14 cellular contexts compared by ENCODE assay signal in the genomic region with DNA sequence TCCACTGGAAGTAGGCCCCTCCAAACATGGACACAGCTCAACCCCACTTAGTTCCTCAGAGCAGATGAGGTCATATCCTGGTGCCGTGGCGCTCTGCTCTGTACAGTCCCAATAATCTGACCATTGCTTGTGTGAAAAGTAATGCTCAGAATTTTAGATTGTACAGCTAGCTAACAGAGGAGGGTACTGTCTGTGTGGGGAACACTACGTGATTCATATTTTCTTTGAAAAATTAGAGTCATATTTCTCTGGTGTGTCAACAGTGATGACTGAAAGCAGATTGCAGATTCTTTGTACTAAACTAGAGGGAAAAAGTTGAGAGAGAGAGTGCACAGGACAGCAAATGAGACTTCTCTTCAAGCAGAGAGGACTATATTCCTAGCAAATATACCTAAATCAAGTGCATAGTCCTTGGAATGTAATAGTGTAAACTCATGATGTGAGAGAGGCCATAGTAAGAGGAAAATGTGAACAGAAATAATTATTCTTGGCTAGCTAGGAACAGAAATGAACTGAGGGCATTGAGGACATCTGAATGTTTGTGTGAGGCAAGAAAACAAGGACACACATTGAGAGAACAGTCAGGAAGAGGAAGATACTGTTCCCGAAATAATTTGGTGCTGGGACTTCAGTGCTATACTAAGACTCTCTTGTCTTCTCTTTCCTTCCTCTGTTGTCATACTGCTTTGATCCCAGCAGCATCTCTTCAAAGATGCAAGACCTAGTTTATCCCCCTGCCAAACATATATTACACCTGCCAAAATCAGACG.
A peak's percentile ranks its signal among the peaks of the same experiment; 100 is the strongest.
DNase-seq lines count a peak whose midpoint lies in the region; ATAC-seq, FAIRE-seq and TF ChIP-seq lines count a peak whose summit lies in the region.
"Had no signal": no experiment of that assay in that cellular context is flagged by ENCODE, and none has a peak within 500 bp of the region (broad histone marks: within the 10 kb centered on the region; RNA-seq: fewer than 3 reads in every experiment).

No MANE protein-coding gene starts in this region.

- H3K4me3 ChIP-seq in bronchial epithelial cell (ENCODE audit: low read depth, low read length), result no peak overlapping the region
- H3K4me3 ChIP-seq in tibial nerve, result no peak overlapping the region
- H3K4me3 ChIP-seq: thyroid gland had no signal

- no peaks in the 10 kb centered on the region for H3K36me3 ChIP-seq in bronchial epithelial cell (ENCODE audit: control insufficient read depth, insufficient read depth, low read length)
- no peaks in the 10 kb centered on the region for H3K36me3 ChIP-seq in tibial nerve
- H3K36me3 ChIP-seq: thyroid gland had no signal

- H3K4me1 ChIP-seq in tibial nerve, result peaks cover 0 to 42% (median 0%) of the 10 kb centered on the region in 4 donors
- H3K4me1 ChIP-seq: thyroid gland had no signal

- intact Hi-C loops in left ventricle myocardium superior (cut with micrococcal nuclease), result no loop called here

- H3K9me3 ChIP-seq in tibial nerve, result no peaks in the 10 kb centered on the region
- H3K9me3 ChIP-seq: thyroid gland had no signal

- peak overlapping the region; percentile 41 to 95 (median 65) for H3K27ac ChIP-seq in tibial nerve
- H3K27ac ChIP-seq: 22Rv1, thyroid gland had no signal

- DNase-seq in DMS53 (lab: John Stamatoyannopoulos, UW) (peak; percentile 6), DMS53 treated with DMSO at 0.1 percent for 48 hours (lab: John Stamatoyannopoulos, UW; ENCODE audit: unreplicated experiment) (no peak), bronchial epithelial cell (ENCODE audit: low read depth) (peak; percentile 89), left ventricle myocardium superior (peak; percentile 45), tibial nerve (ENCODE audit: low spot score in 2 of 2) (no peak)
- DNase-seq: activated naive CD4-positive, alpha-beta T cell treated with anti-CD3 and anti-CD28 coated beads, Interleukin-2, amount 10 ng/mL, durations not matched to agents 7 days and 5 days; DMS79; NCI-H2171; thyroid gland had no signal

- ATAC-seq in left ventricle myocardium superior (peak; percentile 86), GM19452 (IDR thresholded peaks at IDR 0.05; ENCODE audit: unreplicated experiment) (no peak), HG02610 (IDR thresholded peaks at IDR 0.05; ENCODE audit: unreplicated experiment) (no peak), HG03280 (IDR thresholded peaks at IDR 0.05; ENCODE audit: unreplicated experiment) (no peak)
- ATAC-seq: HCT116 had no signal

- no peak for TF ChIP-seq CTCF in bronchial epithelial cell (IDR thresholded peaks at IDR 0.05; ENCODE audit: insufficient read depth, low read length, severe bottlenecking)
- no peak for TF ChIP-seq CTCF in tibial nerve (IDR thresholded peaks at IDR 0.05)

- no peak for FAIRE-seq in bronchial epithelial cell (lab: Jason Lieb, UNC)

- TF ChIP-seq POLR2A in tibial nerve (IDR thresholded peaks at IDR 0.05), result no peak

- WGBS in tibial nerve, 2 donors, result 30 to 40% methylated on average over 5 of the region's 5 CpGs

- H3K27me3 ChIP-seq in bronchial epithelial cell (ENCODE audit: control insufficient read depth, insufficient read depth, low read length) (no peaks in the 10 kb centered on the region), tibial nerve (no peaks in the 10 kb centered on the region)
- H3K27me3 ChIP-seq: thyroid gland had no signal

- peak in 1 of 2 donors; percentile 57 for TF ChIP-seq EP300 in tibial nerve (IDR thresholded peaks at IDR 0.05)

Comparison
In these comparisons a context has a peak if more than half of its experiments do, and no peak if none do; other contexts are left out.
1. DNase-seq: peak in DMS53 (single experiment), bronchial epithelial cell (single experiment) and left ventricle myocardium superior (single experiment); none in DMS53 treated with DMSO at 0.1 percent for 48 hours (single experiment) and tibial nerve (0 of 2).